2 cellular contexts compared by ENCODE assay signal in the genomic region with DNA sequence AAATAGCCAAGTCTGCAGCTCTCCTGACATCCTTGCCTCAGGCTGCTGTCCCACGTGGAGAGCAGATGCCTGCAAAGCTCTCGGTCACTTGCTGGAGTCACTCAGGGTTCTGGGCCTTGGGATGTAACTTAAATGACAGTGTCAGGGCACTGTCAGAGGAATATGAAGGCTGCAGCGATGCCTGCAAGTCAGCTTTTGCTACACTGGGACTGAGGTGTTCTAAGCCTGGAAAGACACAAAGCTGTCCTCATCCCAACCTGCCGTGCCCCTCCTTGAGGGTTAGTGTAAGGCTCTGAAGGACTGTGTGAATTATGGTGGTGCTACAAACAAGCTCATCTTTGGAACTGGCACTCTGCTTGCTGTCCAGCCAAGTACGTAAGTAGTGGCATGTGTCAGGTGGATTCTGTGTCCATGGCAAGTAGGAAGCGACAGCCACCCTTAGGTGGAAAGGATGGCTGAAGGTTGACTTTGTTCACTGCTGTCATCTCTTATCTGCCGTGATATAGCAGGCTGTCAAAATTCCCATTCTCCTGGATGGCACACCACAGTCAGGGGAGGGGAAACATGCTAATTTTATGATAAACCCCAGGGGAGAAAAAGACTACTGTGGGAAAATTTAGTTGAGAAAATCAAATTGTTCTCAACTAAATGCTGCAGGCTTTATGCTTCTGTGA.
TF ChIP-seq lines count a peak whose summit lies in the region.

No MANE protein-coding gene starts in this region.

TF ChIP-seq in GM23338, 12 proteins besides CTCF, POLR2A, EP300 and RAD21 (continued from another document):
- TF ChIP-seq, protein P1, sequence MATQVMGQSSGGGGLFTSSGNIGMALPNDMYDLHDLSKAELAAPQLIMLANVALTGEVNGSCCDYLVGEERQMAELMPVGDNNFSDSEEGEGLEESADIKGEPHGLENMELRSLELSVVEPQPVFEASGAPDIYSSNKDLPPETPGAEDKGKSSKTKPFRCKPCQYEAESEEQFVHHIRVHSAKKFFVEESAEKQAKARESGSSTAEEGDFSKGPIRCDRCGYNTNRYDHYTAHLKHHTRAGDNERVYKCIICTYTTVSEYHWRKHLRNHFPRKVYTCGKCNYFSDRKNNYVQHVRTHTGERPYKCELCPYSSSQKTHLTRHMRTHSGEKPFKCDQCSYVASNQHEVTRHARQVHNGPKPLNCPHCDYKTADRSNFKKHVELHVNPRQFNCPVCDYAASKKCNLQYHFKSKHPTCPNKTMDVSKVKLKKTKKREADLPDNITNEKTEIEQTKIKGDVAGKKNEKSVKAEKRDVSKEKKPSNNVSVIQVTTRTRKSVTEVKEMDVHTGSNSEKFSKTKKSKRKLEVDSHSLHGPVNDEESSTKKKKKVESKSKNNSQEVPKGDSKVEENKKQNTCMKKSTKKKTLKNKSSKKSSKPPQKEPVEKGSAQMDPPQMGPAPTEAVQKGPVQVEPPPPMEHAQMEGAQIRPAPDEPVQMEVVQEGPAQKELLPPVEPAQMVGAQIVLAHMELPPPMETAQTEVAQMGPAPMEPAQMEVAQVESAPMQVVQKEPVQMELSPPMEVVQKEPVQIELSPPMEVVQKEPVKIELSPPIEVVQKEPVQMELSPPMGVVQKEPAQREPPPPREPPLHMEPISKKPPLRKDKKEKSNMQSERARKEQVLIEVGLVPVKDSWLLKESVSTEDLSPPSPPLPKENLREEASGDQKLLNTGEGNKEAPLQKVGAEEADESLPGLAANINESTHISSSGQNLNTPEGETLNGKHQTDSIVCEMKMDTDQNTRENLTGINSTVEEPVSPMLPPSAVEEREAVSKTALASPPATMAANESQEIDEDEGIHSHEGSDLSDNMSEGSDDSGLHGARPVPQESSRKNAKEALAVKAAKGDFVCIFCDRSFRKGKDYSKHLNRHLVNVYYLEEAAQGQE (IDR thresholded peaks at IDR 0.05; ENCODE audit: unreplicated experiment), result no peak
- TF ChIP-seq EZH2 (IDR thresholded peaks at IDR 0.05; ENCODE audit: low read depth, unreplicated experiment), result no peak
- TF ChIP-seq, protein P2, sequence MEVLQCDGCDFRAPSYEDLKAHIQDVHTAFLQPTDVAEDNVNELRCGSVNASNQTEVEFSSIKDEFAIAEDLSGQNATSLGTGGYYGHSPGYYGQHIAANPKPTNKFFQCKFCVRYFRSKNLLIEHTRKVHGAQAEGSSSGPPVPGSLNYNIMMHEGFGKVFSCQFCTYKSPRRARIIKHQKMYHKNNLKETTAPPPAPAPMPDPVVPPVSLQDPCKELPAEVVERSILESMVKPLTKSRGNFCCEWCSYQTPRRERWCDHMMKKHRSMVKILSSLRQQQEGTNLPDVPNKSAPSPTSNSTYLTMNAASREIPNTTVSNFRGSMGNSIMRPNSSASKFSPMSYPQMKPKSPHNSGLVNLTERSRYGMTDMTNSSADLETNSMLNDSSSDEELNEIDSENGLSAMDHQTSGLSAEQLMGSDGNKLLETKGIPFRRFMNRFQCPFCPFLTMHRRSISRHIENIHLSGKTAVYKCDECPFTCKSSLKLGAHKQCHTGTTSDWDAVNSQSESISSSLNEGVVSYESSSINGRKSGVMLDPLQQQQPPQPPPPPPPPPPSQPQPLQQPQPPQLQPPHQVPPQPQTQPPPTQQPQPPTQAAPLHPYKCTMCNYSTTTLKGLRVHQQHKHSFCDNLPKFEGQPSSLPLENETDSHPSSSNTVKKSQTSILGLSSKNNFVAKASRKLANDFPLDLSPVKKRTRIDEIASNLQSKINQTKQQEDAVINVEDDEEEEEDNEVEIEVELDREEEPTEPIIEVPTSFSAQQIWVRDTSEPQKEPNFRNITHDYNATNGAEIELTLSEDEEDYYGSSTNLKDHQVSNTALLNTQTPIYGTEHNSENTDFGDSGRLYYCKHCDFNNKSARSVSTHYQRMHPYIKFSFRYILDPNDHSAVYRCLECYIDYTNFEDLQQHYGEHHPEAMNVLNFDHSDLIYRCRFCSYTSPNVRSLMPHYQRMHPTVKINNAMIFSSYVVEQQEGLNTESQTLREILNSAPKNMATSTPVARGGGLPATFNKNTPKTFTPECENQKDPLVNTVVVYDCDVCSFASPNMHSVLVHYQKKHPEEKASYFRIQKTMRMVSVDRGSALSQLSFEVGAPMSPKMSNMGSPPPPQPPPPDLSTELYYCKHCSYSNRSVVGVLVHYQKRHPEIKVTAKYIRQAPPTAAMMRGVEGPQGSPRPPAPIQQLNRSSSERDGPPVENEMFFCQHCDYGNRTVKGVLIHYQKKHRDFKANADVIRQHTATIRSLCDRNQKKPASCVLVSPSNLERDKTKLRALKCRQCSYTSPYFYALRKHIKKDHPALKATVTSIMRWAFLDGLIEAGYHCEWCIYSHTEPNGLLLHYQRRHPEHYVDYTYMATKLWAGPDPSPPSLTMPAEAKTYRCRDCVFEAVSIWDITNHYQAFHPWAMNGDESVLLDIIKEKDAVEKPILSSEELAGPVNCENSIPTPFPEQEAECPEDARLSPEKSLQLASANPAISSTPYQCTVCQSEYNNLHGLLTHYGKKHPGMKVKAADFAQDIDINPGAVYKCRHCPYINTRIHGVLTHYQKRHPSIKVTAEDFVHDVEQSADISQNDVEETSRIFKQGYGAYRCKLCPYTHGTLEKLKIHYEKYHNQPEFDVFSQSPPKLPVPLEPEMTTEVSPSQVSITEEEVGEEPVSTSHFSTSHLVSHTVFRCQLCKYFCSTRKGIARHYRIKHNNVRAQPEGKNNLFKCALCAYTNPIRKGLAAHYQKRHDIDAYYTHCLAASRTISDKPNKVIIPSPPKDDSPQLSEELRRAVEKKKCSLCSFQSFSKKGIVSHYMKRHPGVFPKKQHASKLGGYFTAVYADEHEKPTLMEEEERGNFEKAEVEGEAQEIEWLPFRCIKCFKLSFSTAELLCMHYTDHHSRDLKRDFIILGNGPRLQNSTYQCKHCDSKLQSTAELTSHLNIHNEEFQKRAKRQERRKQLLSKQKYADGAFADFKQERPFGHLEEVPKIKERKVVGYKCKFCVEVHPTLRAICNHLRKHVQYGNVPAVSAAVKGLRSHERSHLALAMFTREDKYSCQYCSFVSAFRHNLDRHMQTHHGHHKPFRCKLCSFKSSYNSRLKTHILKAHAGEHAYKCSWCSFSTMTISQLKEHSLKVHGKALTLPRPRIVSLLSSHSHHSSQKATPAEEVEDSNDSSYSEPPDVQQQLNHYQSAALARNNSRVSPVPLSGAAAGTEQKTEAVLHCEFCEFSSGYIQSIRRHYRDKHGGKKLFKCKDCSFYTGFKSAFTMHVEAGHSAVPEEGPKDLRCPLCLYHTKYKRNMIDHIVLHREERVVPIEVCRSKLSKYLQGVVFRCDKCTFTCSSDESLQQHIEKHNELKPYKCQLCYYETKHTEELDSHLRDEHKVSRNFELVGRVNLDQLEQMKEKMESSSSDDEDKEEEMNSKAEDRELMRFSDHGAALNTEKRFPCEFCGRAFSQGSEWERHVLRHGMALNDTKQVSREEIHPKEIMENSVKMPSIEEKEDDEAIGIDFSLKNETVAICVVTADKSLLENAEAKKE (CRISPR knock-in tag; IDR thresholded peaks at IDR 0.05), result no peak
- TF ChIP-seq JUNB (IDR thresholded peaks at IDR 0.05; ENCODE audit: unreplicated experiment), result no peak
- no peak for TF ChIP-seq POLR2AphosphoS5 (IDR thresholded peaks at IDR 0.05; ENCODE audit: low read depth)
- no peak for TF ChIP-seq CREB1 (CRISPR knock-in tag; IDR thresholded peaks at IDR 0.05; ENCODE audit: low read depth)
- no peak for TF ChIP-seq ZNF331 (CRISPR knock-in tag; IDR thresholded peaks at IDR 0.05; ENCODE audit: low read depth)
- TF ChIP-seq ZNF114 (CRISPR knock-in tag; IDR thresholded peaks at IDR 0.05), result no peak
- no peak for TF ChIP-seq NANOG (IDR thresholded peaks at IDR 0.05; ENCODE audit: borderline replicate concordance)
- TF ChIP-seq STAT1 (IDR thresholded peaks at IDR 0.05; ENCODE audit: unreplicated experiment), result no peak
- TF ChIP-seq EZH2phosphoT487 (IDR thresholded peaks at IDR 0.05; ENCODE audit: unreplicated experiment), result no peak

TF ChIP-seq in WTC11, 78 proteins besides CTCF, POLR2A, EP300 and RAD21 (continued from another document):
- TF ChIP-seq E2F4 (CRISPR knock-in tag; IDR thresholded peaks at IDR 0.05; ENCODE audit: borderline replicate concordance, low read depth), result no peak
- TF ChIP-seq, protein P3, sequence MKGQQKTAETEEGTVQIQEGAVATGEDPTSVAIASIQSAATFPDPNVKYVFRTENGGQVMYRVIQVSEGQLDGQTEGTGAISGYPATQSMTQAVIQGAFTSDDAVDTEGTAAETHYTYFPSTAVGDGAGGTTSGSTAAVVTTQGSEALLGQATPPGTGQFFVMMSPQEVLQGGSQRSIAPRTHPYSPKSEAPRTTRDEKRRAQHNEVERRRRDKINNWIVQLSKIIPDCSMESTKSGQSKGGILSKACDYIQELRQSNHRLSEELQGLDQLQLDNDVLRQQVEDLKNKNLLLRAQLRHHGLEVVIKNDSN (CRISPR knock-in tag; IDR thresholded peaks at IDR 0.05), result no peak
- no peak for TF ChIP-seq NFYB (CRISPR knock-in tag; conservative IDR thresholded peaks at IDR 0.05; ENCODE audit: low read depth)
- TF ChIP-seq TEAD1 (CRISPR knock-in tag; IDR thresholded peaks at IDR 0.05), result no peak
- no peak for TF ChIP-seq SMAD4 (CRISPR knock-in tag; IDR thresholded peaks at IDR 0.05)
- TF ChIP-seq ZNF121 (CRISPR knock-in tag; IDR thresholded peaks at IDR 0.05), result no peak
- no peak for TF ChIP-seq ETV6 (CRISPR knock-in tag; IDR thresholded peaks at IDR 0.05)
- no peak for TF ChIP-seq RELA (CRISPR knock-in tag; IDR thresholded peaks at IDR 0.05; ENCODE audit: borderline replicate concordance)
- no peak for TF ChIP-seq SOX15 (CRISPR knock-in tag; IDR thresholded peaks at IDR 0.05)
- TF ChIP-seq, protein P4, sequence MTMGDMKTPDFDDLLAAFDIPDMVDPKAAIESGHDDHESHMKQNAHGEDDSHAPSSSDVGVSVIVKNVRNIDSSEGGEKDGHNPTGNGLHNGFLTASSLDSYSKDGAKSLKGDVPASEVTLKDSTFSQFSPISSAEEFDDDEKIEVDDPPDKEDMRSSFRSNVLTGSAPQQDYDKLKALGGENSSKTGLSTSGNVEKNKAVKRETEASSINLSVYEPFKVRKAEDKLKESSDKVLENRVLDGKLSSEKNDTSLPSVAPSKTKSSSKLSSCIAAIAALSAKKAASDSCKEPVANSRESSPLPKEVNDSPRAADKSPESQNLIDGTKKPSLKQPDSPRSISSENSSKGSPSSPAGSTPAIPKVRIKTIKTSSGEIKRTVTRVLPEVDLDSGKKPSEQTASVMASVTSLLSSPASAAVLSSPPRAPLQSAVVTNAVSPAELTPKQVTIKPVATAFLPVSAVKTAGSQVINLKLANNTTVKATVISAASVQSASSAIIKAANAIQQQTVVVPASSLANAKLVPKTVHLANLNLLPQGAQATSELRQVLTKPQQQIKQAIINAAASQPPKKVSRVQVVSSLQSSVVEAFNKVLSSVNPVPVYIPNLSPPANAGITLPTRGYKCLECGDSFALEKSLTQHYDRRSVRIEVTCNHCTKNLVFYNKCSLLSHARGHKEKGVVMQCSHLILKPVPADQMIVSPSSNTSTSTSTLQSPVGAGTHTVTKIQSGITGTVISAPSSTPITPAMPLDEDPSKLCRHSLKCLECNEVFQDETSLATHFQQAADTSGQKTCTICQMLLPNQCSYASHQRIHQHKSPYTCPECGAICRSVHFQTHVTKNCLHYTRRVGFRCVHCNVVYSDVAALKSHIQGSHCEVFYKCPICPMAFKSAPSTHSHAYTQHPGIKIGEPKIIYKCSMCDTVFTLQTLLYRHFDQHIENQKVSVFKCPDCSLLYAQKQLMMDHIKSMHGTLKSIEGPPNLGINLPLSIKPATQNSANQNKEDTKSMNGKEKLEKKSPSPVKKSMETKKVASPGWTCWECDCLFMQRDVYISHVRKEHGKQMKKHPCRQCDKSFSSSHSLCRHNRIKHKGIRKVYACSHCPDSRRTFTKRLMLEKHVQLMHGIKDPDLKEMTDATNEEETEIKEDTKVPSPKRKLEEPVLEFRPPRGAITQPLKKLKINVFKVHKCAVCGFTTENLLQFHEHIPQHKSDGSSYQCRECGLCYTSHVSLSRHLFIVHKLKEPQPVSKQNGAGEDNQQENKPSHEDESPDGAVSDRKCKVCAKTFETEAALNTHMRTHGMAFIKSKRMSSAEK (CRISPR knock-in tag; IDR thresholded peaks at IDR 0.05; ENCODE audit: borderline replicate concordance), result no peak
- no peak for TF ChIP-seq ATF1 (CRISPR knock-in tag; IDR thresholded peaks at IDR 0.05)
- TF ChIP-seq, protein P5, sequence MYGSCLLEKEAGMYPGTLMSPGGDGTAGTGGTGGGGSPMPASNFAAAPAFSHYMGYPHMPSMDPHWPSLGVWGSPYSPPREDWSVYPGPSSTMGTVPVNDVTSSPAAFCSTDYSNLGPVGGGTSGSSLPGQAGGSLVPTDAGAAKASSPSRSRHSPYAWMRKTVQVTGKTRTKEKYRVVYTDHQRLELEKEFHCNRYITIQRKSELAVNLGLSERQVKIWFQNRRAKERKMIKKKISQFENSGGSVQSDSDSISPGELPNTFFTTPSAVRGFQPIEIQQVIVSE (CRISPR knock-in tag; IDR thresholded peaks at IDR 0.05; ENCODE audit: borderline replicate concordance), result no peak
